ENCODE assay signal across 22 cellular contexts in genomic region chr6:139942333-139942732, GRCh38.
A peak's percentile ranks its signal among the peaks of the same experiment; 100 is the strongest.
DNase-seq lines count a peak whose midpoint lies in the region; TF ChIP-seq lines count a peak whose summit lies in the region.
"Had no signal": no experiment of that assay in that cellular context is flagged by ENCODE, and none has a peak within 500 bp of the region (broad histone marks: within the 10 kb centered on the region; RNA-seq: fewer than 3 reads in every experiment).

No MANE protein-coding gene starts in this region.

- H3K36me3 ChIP-seq in breast epithelium (no peaks in the 10 kb centered on the region), uterus (no peaks in the 10 kb centered on the region), vagina (no peaks in the 10 kb centered on the region)
- H3K36me3 ChIP-seq: BLaER1 had no signal

- H3K27me3 ChIP-seq in breast epithelium (no peaks in the 10 kb centered on the region), uterus (no peaks in the 10 kb centered on the region), vagina (no peaks in the 10 kb centered on the region)
- H3K27me3 ChIP-seq: BLaER1 had no signal

- TF ChIP-seq CTCF in breast epithelium (IDR thresholded peaks at IDR 0.05) (no peak), MCF 10A (IDR thresholded peaks at IDR 0.05; ENCODE audit: unreplicated experiment) (no peak), neural crest cell (conservative IDR thresholded peaks at IDR 0.05) (no peak), uterus (IDR thresholded peaks at IDR 0.05) (no peak), vagina (IDR thresholded peaks at IDR 0.05) (no peak)

- no peaks in the 10 kb centered on the region for H3K27me3 Mint-ChIP-seq in MCF 10A (ENCODE audit: insufficient read depth, unreplicated experiment)
- no peaks in the 10 kb centered on the region for H3K27me3 Mint-ChIP-seq in neural crest cell (ENCODE audit: low read depth)

- POLR2A ChIA-PET in MCF 10A (lab: Yijun Ruan, JAX): interaction anchor here (1.2 kb wide), 1 partner anchor 568 kb away, joined by 4 read pairs; the partner anchor contains the start of gene CITED2

- CTCF ChIA-PET in MCF 10A (lab: Yijun Ruan, JAX): no interaction called here

- H3K9me3 Mint-ChIP-seq in MCF 10A (ENCODE audit: unreplicated experiment): peaks cover 7% of the 10 kb centered on the region
- H3K9me3 Mint-ChIP-seq in neural crest cell: peaks cover 3% of the 10 kb centered on the region
- H3K9me3 Mint-ChIP-seq: activated naive CD4-positive, alpha-beta T cell treated with anti-CD3 and anti-CD28 coated beads, Interleukin-2, amount 50 U/mL, for 24 hours; activated T-cell treated with anti-CD3 and anti-CD28 coated beads, Interleukin-2, amount 50 U/mL, for 72 hours; natural killer cell treated with Interleukin-12 subunit alpha and Interleukin-12 subunit beta and Interleukin-15 and Interleukin-18, amount 100 ng/mL, for 72 hours; stimulated activated naive CD8-positive, alpha-beta T cell treated with anti-CD3 and anti-CD28 coated beads, Interleukin-15, amount 100 ng/mL, for 72 hours had no signal

- BruUV-seq in MCF 10A (replicated peaks; lab: Mats Ljungman, UMichigan): no TSS peak

- H3K27ac Mint-ChIP-seq in MCF 10A (ENCODE audit: low read depth, unreplicated experiment) (no peak overlapping the region), neural crest cell (ENCODE audit: unreplicated experiment) (peak overlapping the region; percentile 3)
- H3K27ac Mint-ChIP-seq: activated naive CD4-positive, alpha-beta T cell treated with anti-CD3 and anti-CD28 coated beads, Interleukin-2, amount 50 U/mL, for 24 hours; activated T-cell treated with anti-CD3 and anti-CD28 coated beads, Interleukin-2, amount 50 U/mL, for 72 hours; natural killer cell treated with Interleukin-12 subunit alpha and Interleukin-12 subunit beta and Interleukin-15 and Interleukin-18, amount 100 ng/mL, for 72 hours had no signal

- TF ChIP-seq POLR2A in breast epithelium (IDR thresholded peaks at IDR 0.05): no peak
- TF ChIP-seq POLR2A in uterus (IDR thresholded peaks at IDR 0.05): no peak
- no peak for TF ChIP-seq POLR2A in vagina (IDR thresholded peaks at IDR 0.05)

- H3K27ac ChIP-seq in breast epithelium (peak overlapping the region; percentile 6 to 19), uterus (peak overlapping the region; percentile 64 to 70), vagina (no peak overlapping the region)
- H3K27ac ChIP-seq: BLaER1 had no signal

- H3K4me1 Mint-ChIP-seq in MCF 10A (ENCODE audit: insufficient read depth, unreplicated experiment) (peaks cover 21% of the 10 kb centered on the region), neural crest cell (peaks cover 62% of the 10 kb centered on the region)
- H3K4me1 Mint-ChIP-seq: activated naive CD4-positive, alpha-beta T cell treated with anti-CD3 and anti-CD28 coated beads, Interleukin-2, amount 50 U/mL, for 24 hours; stimulated activated naive CD8-positive, alpha-beta T cell treated with anti-CD3 and anti-CD28 coated beads, Interleukin-15, amount 100 ng/mL, for 72 hours had no signal

- DNase-seq in breast epithelium (ENCODE audit: low spot score in 2 of 2) (no peak), MCF 10A (ENCODE audit: unreplicated experiment) (no peak), fibroblast of peridontal ligament (ENCODE audit: extremely low read depth) (peak; percentile 13), neural crest cell (ENCODE audit: low read depth, low spot score) (no peak), uterus (no peak), NCI-H526 (lab: John Stamatoyannopoulos, UW) (no peak), SIG-M5 (lab: John Stamatoyannopoulos, UW) (no peak), vagina (ENCODE audit: extremely low spot score in 2 of 2) (no peak)
- DNase-seq: 8988T; activated CD8-positive, alpha-beta memory T cell treated with anti-CD3 and anti-CD28 coated beads for 24 hours; activated T-cell treated with anti-CD3 and anti-CD28 coated beads, Interleukin-2, amount 50 U/mL, for 72 hours; Calu3; cortex of kidney; mammary epithelial cell; NCI-H187 treated with DMSO at 0.1 percent for 48 hours; NCI-H446 treated with DMSO at 0.1 percent for 48 hours; stimulated activated CD4-positive, alpha-beta T cell treated with anti-CD3 and anti-CD28 coated beads, Interleukin-1b, Interleukin-23, amount 100 ng/mL, for 48 hours; stimulated activated naive CD8-positive, alpha-beta T cell treated with anti-CD3 and anti-CD28 coated beads, Interleukin-15, amount 100 ng/mL, for 72 hours; T-helper 2 cell had no signal

- intact Hi-C loops in breast epithelium (cut with DNase I; ENCODE audit: low total_unique reads) (loop anchor here (2.0 kb wide), 1 partner anchor 66 kb away; no protein-coding TSS in a partner anchor), MCF 10A (cut with micrococcal nuclease) (no loop called here), uterus (cut with DNase I; ENCODE audit: low total_unique reads) (no loop called here), vagina (cut with DNase I) (no loop called here)

- no peak overlapping the region for H3K4me3 Mint-ChIP-seq in MCF 10A (ENCODE audit: unreplicated experiment)
- no peak overlapping the region for H3K4me3 Mint-ChIP-seq in neural crest cell
- H3K4me3 Mint-ChIP-seq: activated naive CD4-positive, alpha-beta T cell treated with anti-CD3 and anti-CD28 coated beads, Interleukin-2, amount 50 U/mL, for 24 hours; activated T-cell treated with anti-CD3 and anti-CD28 coated beads, Interleukin-2, amount 50 U/mL, for 72 hours; natural killer cell treated with Interleukin-12 subunit alpha and Interleukin-12 subunit beta and Interleukin-15 and Interleukin-18, amount 100 ng/mL, for 72 hours; stimulated activated naive CD8-positive, alpha-beta T cell treated with anti-CD3 and anti-CD28 coated beads, Interleukin-15, amount 100 ng/mL, for 72 hours had no signal

- no peaks in the 10 kb centered on the region for H3K36me3 Mint-ChIP-seq in MCF 10A (ENCODE audit: insufficient read depth, unreplicated experiment)
- H3K36me3 Mint-ChIP-seq in neural crest cell (ENCODE audit: low read depth): peaks cover 2% of the 10 kb centered on the region
- H3K36me3 Mint-ChIP-seq: activated naive CD4-positive, alpha-beta T cell treated with anti-CD3 and anti-CD28 coated beads, Interleukin-2, amount 50 U/mL, for 24 hours; natural killer cell treated with Interleukin-12 subunit alpha and Interleukin-12 subunit beta and Interleukin-15 and Interleukin-18, amount 100 ng/mL, for 72 hours had no signal

- H3K9me3 ChIP-seq in breast epithelium (no peaks in the 10 kb centered on the region), uterus (no peaks in the 10 kb centered on the region), vagina (no peaks in the 10 kb centered on the region)
- H3K9me3 ChIP-seq: BLaER1 had no signal

- no peaks in the 10 kb centered on the region for H3K4me1 ChIP-seq in breast epithelium
- H3K4me1 ChIP-seq in uterus: peaks cover 0 to 8% of the 10 kb centered on the region in 2 donors
- H3K4me1 ChIP-seq in vagina: no peaks in the 10 kb centered on the region
- H3K4me1 ChIP-seq: BLaER1 had no signal

- H3K4me3 ChIP-seq in breast epithelium (no peak overlapping the region), uterus (no peak overlapping the region), vagina (no peak overlapping the region)
- H3K4me3 ChIP-seq: BLaER1 had no signal
